ENCODE assay signal across 8 cellular contexts in the genomic region with DNA sequence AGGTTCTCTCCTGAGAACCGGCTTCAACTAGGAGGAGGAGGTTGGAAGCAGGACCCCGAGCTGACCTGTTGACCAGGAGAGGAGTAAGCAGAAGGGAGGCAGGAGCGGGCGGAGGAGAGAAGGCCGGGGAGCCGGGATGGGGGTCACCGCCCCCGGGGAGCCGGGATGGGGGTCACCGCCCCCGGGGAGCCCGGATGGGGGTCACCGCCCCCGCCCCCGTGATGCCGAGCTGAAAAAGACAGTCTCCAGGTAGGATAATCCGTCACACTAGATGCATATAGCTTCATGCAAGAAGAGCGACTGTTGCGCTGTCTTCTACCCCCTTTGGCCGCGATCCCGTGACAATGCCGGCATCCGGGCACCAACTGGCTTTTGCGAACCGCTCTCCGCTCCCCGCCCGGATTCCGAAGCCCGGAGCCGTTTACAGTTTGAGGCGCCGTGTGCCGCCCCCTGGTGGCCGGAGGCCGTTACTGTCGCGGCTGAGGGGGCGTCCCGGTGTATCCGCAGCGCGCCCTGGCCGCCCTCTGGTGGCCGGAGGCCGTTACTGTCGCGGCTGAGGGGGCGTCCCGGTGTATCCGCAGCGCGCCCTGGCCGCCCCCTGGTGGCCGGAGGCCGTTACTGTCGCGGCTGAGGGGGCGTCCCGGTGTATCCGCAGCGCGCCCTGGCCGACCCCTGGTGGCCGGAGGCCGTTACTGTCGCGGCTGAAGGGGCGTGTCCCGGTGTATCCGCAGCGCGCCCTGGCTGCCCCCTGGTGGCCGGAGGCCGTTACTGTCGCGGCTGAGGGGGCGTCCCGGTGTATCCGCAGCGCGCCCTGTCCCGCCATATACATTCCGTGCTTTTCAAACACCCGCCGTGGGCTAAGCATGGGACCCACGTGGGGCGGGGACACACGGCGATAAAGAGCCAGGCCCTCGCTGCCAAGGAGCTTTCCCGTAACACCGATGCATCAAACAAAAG.
DNase-seq lines count a peak whose midpoint lies in the region; ATAC-seq and TF ChIP-seq lines count a peak whose summit lies in the region.

No MANE protein-coding gene starts in this region.

- TF ChIP-seq CTCF in glutamatergic neuron (IDR thresholded peaks at IDR 0.05; ENCODE audit: partially characterized antibody, unreplicated experiment): peak; percentile 86

- H3K27me3 ChIP-seq in H7 (ENCODE audit: control insufficient read depth, insufficient read depth, low read length): no peaks in the 10 kb centered on the region

- no peaks in the 10 kb centered on the region for H3K36me3 ChIP-seq in H7 (replicated peaks; ENCODE audit: control insufficient read depth, insufficient read depth, low read length)

- H3K4me1 Mint-ChIP-seq in glutamatergic neuron (ENCODE audit: low read depth, unreplicated experiment): peaks cover 21% of the 10 kb centered on the region

- no peak overlapping the region for H3K4me3 Mint-ChIP-seq in glutamatergic neuron (ENCODE audit: unreplicated experiment)

- H3K27me3 Mint-ChIP-seq in glutamatergic neuron (ENCODE audit: unreplicated experiment): peaks cover 5% of the 10 kb centered on the region

- DNase-seq in H7: peak; percentile 75
- DNase-seq in activated CD8-positive, alpha-beta memory T cell treated with anti-CD3 and anti-CD28 coated beads, Interleukin-2, amount 50 U/mL, for 4 hours: peak; percentile 40
- DNase-seq in glutamatergic neuron: peak; percentile 55
- DNase-seq in stimulated activated CD8-positive, alpha-beta memory T cell treated with anti-CD3 and anti-CD28 coated beads, Interleukin-12 subunit alpha, Interleukin-12 subunit beta, amount 100 ng/mL, for 4 hours (ENCODE audit: low read depth): peak; percentile 22
- DNase-seq in cerebellar nuclear complex (lab: John Stamatoyannopoulos, UW): no peak
- no peak for DNase-seq in hypothalamus (lab: John Stamatoyannopoulos, UW)
- DNase-seq in Kasumi-1 (lab: John Stamatoyannopoulos, UW): no peak

- peaks cover 7% of the 10 kb centered on the region for H3K36me3 Mint-ChIP-seq in glutamatergic neuron (ENCODE audit: unreplicated experiment)

- ATAC-seq in GM18858 (IDR thresholded peaks at IDR 0.05; ENCODE audit: unreplicated experiment): no peak

- peak overlapping the region; percentile 12 for H3K27ac Mint-ChIP-seq in glutamatergic neuron (ENCODE audit: unreplicated experiment)

- no peak overlapping the region for H3K4me3 ChIP-seq in H7 (ENCODE audit: insufficient read depth, low read depth, low read length)

- H3K9me3 Mint-ChIP-seq in glutamatergic neuron (ENCODE audit: unreplicated experiment): peaks cover 11% of the 10 kb centered on the region

Comparison
In these comparisons a context has a peak if more than half of its experiments do, and no peak if none do; other contexts are left out.
1. DNase-seq: peak in H7 (single experiment), activated CD8-positive, alpha-beta memory T cell treated with anti-CD3 and anti-CD28 coated beads, Interleukin-2, amount 50 U/mL, for 4 hours (single experiment), glutamatergic neuron (single experiment) and stimulated activated CD8-positive, alpha-beta memory T cell treated with anti-CD3 and anti-CD28 coated beads, Interleukin-12 subunit alpha, Interleukin-12 subunit beta, amount 100 ng/mL, for 4 hours (single experiment); none in cerebellar nuclear complex (0 of 2), hypothalamus (0 of 51) and Kasumi-1 (0 of 2).